In genomic region chr12:114926341-114926740, GRCh38 we compare ENCODE assay signal across 17 cellular contexts.
DNase-seq lines count a peak whose midpoint lies in the region; ATAC-seq, FAIRE-seq and TF ChIP-seq lines count a peak whose summit lies in the region.
"Had no signal": no experiment of that assay in that cellular context is flagged by ENCODE, and none has a peak within 500 bp of the region (broad histone marks: within the 10 kb centered on the region; RNA-seq: fewer than 3 reads in every experiment).

No MANE protein-coding gene starts in this region.

- no peaks in the 10 kb centered on the region for H3K36me3 ChIP-seq in small intestine (ENCODE audit: control insufficient read depth in 2 of 2, insufficient read depth in 2 of 2, low read length in 2 of 2)

- H3K4me3 ChIP-seq in small intestine (ENCODE audit: low read depth in 1 of 2, low read length in 2 of 2), result no peak overlapping the region
- H3K4me3 ChIP-seq: GM23338 had no signal

- no peaks in the 10 kb centered on the region for H3K36me3 Mint-ChIP-seq in CD4-positive, alpha-beta T cell (ENCODE audit: low read depth)
- H3K36me3 Mint-ChIP-seq: CD8-positive, alpha-beta T cell had no signal

- H3K27me3 Mint-ChIP-seq in CD4-positive, alpha-beta T cell, result no peaks in the 10 kb centered on the region

- WGBS in small intestine, 3 donors, result 30 to 73% (median 43%) methylated on average over 6 of the region's 6 CpGs

- DNase-seq in NCI-H748 (lab: John Stamatoyannopoulos, UW; ENCODE audit: unreplicated experiment), result peak; percentile 11
- DNase-seq in NCI-H748 treated with DMSO at 0.1 percent for 48 hours (lab: John Stamatoyannopoulos, UW), result no peak
- DNase-seq in islet precursor cell, result peak; percentile 22
- peak; percentile 55 for DNase-seq in small intestine
- DNase-seq in CD4-positive, alpha-beta T cell, result no peak
- DNase-seq in NK-92 treated with Interleukin-12 subunit alpha and Interleukin-12 subunit beta, amount 100 ng/mL, for 24 hours (lab: John Stamatoyannopoulos, UW), result no peak
- DNase-seq: C1 segment of cervical spinal cord; Caco-2; CD8-positive, alpha-beta T cell; DMS53; DMS79 treated with DMSO at 0.1 percent for 48 hours; GF-D8; H9 had no signal

- H3K27ac ChIP-seq in small intestine (ENCODE audit: low read depth in 1 of 2, low read length in 1 of 2), result no peak overlapping the region
- no peak overlapping the region for H3K27ac ChIP-seq in CD4-positive, alpha-beta T cell (ENCODE audit: low read depth, low read length)

- intact Hi-C loops in CD4-positive, alpha-beta T cell (cut with DNase I, micrococcal nuclease), result no loop called here

- H3K27ac Mint-ChIP-seq in CD4-positive, alpha-beta T cell, result no peak overlapping the region
- H3K27ac Mint-ChIP-seq: CD8-positive, alpha-beta T cell; GM23338; H9 had no signal

- H3K4me3 Mint-ChIP-seq in CD4-positive, alpha-beta T cell, result no peak overlapping the region
- H3K4me3 Mint-ChIP-seq: CD8-positive, alpha-beta T cell; GM23338; H9 had no signal

- H3K27me3 ChIP-seq in small intestine (ENCODE audit: control insufficient read depth in 2 of 2, insufficient read depth in 2 of 2, low read length in 2 of 2), result no peaks in the 10 kb centered on the region
- H3K27me3 ChIP-seq in CD4-positive, alpha-beta T cell (ENCODE audit: control insufficient read depth, insufficient read depth, low read length), result no peaks in the 10 kb centered on the region

- FAIRE-seq in small intestine (lab: Jason Lieb, UNC), result no peak
- FAIRE-seq: GM12891, GM18507 had no signal

- H3K4me1 ChIP-seq in small intestine (ENCODE audit: control insufficient read depth in 2 of 2, insufficient read depth in 1 of 2, low read depth in 1 of 2, low read length in 1 of 2), result no peaks in the 10 kb centered on the region
- H3K4me1 ChIP-seq: Caco-2 had no signal

- CTCF ChIA-PET in CD4-positive, alpha-beta T cell (lab: Charles Lee), result no interaction called here

- no peaks in the 10 kb centered on the region for H3K9me3 ChIP-seq in small intestine (ENCODE audit: control insufficient read depth, low read depth)
- H3K9me3 ChIP-seq in CD4-positive, alpha-beta T cell (ENCODE audit: control insufficient read depth, low read length), result no peaks in the 10 kb centered on the region

- no peaks in the 10 kb centered on the region for H3K4me1 Mint-ChIP-seq in CD4-positive, alpha-beta T cell (ENCODE audit: low read depth)
- H3K4me1 Mint-ChIP-seq: GM23338, H9 had no signal

- no peak for ATAC-seq in CD4-positive, alpha-beta T cell (ENCODE audit: poor library complexity)
- ATAC-seq: CD8-positive, alpha-beta T cell; GM23338; HCT116 had no signal

- no peak for TF ChIP-seq CTCF in CD4-positive, alpha-beta T cell (IDR thresholded peaks at IDR 0.05)

- peaks cover 11% of the 10 kb centered on the region for H3K9me3 Mint-ChIP-seq in CD4-positive, alpha-beta T cell

- POLR2A ChIA-PET in CD4-positive, alpha-beta T cell (lab: Charles Lee), result no interaction called here

Comparison
In these comparisons a context has a peak if more than half of its experiments do, and no peak if none do; other contexts are left out.
1. DNase-seq: peak in NCI-H748 (single experiment), islet precursor cell (single experiment) and small intestine (single experiment); none in NCI-H748 treated with DMSO at 0.1 percent for 48 hours (single experiment), CD4-positive, alpha-beta T cell (0 of 10) and NK-92 treated with Interleukin-12 subunit alpha and Interleukin-12 subunit beta, amount 100 ng/mL, for 24 hours (single experiment).